Comparison of ENCODE assay signal across 12 cellular contexts in the genomic region with DNA sequence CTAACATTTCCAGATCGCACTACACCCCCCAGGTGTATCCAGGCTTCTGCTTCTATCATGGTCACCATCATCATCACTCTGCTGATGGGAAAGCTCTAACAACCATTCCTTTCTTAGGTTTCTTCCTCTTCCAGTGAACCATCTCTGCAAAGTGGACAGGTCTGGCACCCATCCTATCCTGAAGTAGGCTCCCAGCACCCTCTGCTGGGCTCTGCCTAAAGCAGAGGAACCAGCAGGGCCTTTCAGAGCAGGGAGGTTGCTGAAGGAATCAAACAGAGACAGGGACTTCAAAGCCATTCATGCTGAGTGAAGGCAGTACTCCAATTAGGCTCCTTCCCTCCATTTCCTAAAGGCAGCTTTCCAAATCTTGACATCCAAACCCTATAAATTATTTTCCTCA. TPM values are rescaled to one million over a fixed set of nuclear protein-coding genes. Genes with fewer than 3 reads are reported as not detected.
DNase-seq lines count a peak whose midpoint lies in the region; ATAC-seq, FAIRE-seq and TF ChIP-seq lines count a peak whose summit lies in the region.
"Had no signal": no experiment of that assay in that cellular context is flagged by ENCODE, and none has a peak within 500 bp of the region (broad histone marks: within the 10 kb centered on the region; RNA-seq: fewer than 3 reads in every experiment).

No MANE protein-coding gene starts in this region.

- H3K9me1 ChIP-seq in K562 (ENCODE audit: control insufficient read depth, insufficient read depth, low read length) = no peaks in the 10 kb centered on the region

- POLR2A ChIA-PET in K562 (lab: Yijun Ruan, JAX) = no interaction called here
- POLR2A ChIA-PET in CD8-positive, alpha-beta memory T cell (lab: Charles Lee) = no interaction called here
- POLR2A ChIA-PET in CD4-positive, alpha-beta memory T cell (lab: Charles Lee; ENCODE audit: partially characterized antibody) = no interaction called here

- DNase-seq in NCI-H82 (lab: John Stamatoyannopoulos, UW) (peak; percentile 61), NCI-H82 treated with DMSO at 0.1 percent for 48 hours (lab: John Stamatoyannopoulos, UW; ENCODE audit: unreplicated experiment) (no peak), NCI-H146 (lab: John Stamatoyannopoulos, UW) (peak; percentile 36), K562 (ENCODE audit: extremely low read depth in 1 of 4, low spot score in 3 of 4) (peak in 2 of 4 experiments; percentile 24 to 43), transverse colon (peak; percentile 66), esophagus squamous epithelium (lab: John Stamatoyannopoulos, UW) (no peak)
- DNase-seq in CD8-positive, alpha-beta memory T cell = no peak
- no peak for DNase-seq in CD4-positive, alpha-beta memory T cell
- DNase-seq: body of pancreas, NCI-H1436 had no signal

- peaks cover 8 to 28% of the 10 kb centered on the region in 2 donors for H3K27me3 Mint-ChIP-seq in CD8-positive, alpha-beta memory T cell
- peaks cover 9 to 19% of the 10 kb centered on the region in 2 donors for H3K27me3 Mint-ChIP-seq in CD4-positive, alpha-beta memory T cell

- no peak overlapping the region for H3K4me3 Mint-ChIP-seq in CD8-positive, alpha-beta memory T cell
- no peak overlapping the region for H3K4me3 Mint-ChIP-seq in CD4-positive, alpha-beta memory T cell

- no peaks in the 10 kb centered on the region for H3K9me3 Mint-ChIP-seq in CD8-positive, alpha-beta memory T cell
- H3K9me3 Mint-ChIP-seq in CD4-positive, alpha-beta memory T cell = no peaks in the 10 kb centered on the region

- no peaks in the 10 kb centered on the region for H3K36me3 ChIP-seq in K562 (ENCODE audit: control insufficient read depth, insufficient read depth, low read length)
- H3K36me3 ChIP-seq in transverse colon = no peaks in the 10 kb centered on the region
- H3K36me3 ChIP-seq in CD8-positive, alpha-beta memory T cell (ENCODE audit: insufficient read depth, low read length) = no peaks in the 10 kb centered on the region
- no peaks in the 10 kb centered on the region for H3K36me3 ChIP-seq in esophagus squamous epithelium
- H3K36me3 ChIP-seq in CD4-positive, alpha-beta memory T cell (ENCODE audit: insufficient read depth, low read length) = no peaks in the 10 kb centered on the region
- H3K36me3 ChIP-seq: vagina had no signal

- H3K9ac ChIP-seq in K562 (ENCODE audit: insufficient read depth in 1 of 2, low read depth in 2 of 2, low read length in 2 of 2) = no peak overlapping the region

- no TSS peak for BruUV-seq in K562 (replicated peaks; lab: Mats Ljungman, UMichigan)

- peak; percentile 56 for FAIRE-seq in K562 (lab: Jason Lieb, UNC)

- peak; percentile 84 for ATAC-seq in K562
- ATAC-seq: body of pancreas had no signal

- 25% methylated on average over 1 of the region's 1 CpG for WGBS in K562 (ENCODE audit: insufficient coverage, low coverage, missing lambda C conversion rate)
- WGBS in transverse colon (ENCODE audit: low coverage in 1 of 2), 2 donors = 93 to 100% methylated on average over 1 of the region's 1 CpG
- 81 to 88% methylated on average over 1 of the region's 1 CpG for WGBS in esophagus squamous epithelium, 2 donors

- no peaks in the 10 kb centered on the region for H3K4me1 Mint-ChIP-seq in CD8-positive, alpha-beta memory T cell
- peaks cover 0 to 1% (median 0%) of the 10 kb centered on the region in 4 donors for H3K4me1 Mint-ChIP-seq in CD4-positive, alpha-beta memory T cell
- H3K4me1 Mint-ChIP-seq: CD14-positive monocyte had no signal

- no peaks in the 10 kb centered on the region for H3K79me2 ChIP-seq in K562 (ENCODE audit: control insufficient read depth, insufficient read depth, low read length)

- no peaks in the 10 kb centered on the region for H3K9me3 ChIP-seq in K562 (replicated peaks; ENCODE audit: control insufficient read depth, insufficient read depth, low read depth, low read length)
- no peaks in the 10 kb centered on the region for H3K9me3 ChIP-seq in transverse colon
- H3K9me3 ChIP-seq in CD8-positive, alpha-beta memory T cell (ENCODE audit: low read length) = no peaks in the 10 kb centered on the region
- no peaks in the 10 kb centered on the region for H3K9me3 ChIP-seq in esophagus squamous epithelium
- no peaks in the 10 kb centered on the region for H3K9me3 ChIP-seq in CD4-positive, alpha-beta memory T cell (ENCODE audit: control insufficient read depth in 1 of 2, low read length in 2 of 2)
- H3K9me3 ChIP-seq: body of pancreas, vagina had no signal

- peak; percentile 54 to 61 (median 58) for TF ChIP-seq CTCF in K562 (IDR thresholded peaks at IDR 0.05 in 2 of 3, conservative IDR thresholded peaks at IDR 0.05 in 1 of 3; ENCODE audit: insufficient read depth in 2 of 3, low read depth in 1 of 3, low read length in 3 of 3)
- TF ChIP-seq CTCF in transverse colon (IDR thresholded peaks at IDR 0.05) = peak in 3 of 5 experiments; percentile 23 to 35 (median 25)
- TF ChIP-seq CTCF in esophagus squamous epithelium (IDR thresholded peaks at IDR 0.05) = no peak

- in situ Hi-C loops in K562 (cut with MboI) = loop anchor here (25.0 kb wide), 1 partner anchor 1173 kb away; no protein-coding TSS in a partner anchor
- in situ Hi-C loops in transverse colon (cut with MboI; ENCODE audit: low pct_ligation_motif_present in 1 of 4, low pct_unique_long_range_greater_than_20kb in 1 of 4, low sequenced_read_pairs in 3 of 4) = loop anchor here in 3 of 4 donors (25.0 kb wide), 2 partner anchors 252 to 1173 kb away; no protein-coding TSS in a partner anchor

- CTCF ChIA-PET in K562 (lab: Yijun Ruan, JAX; ENCODE audit: low intra/inter-chr PET ratio) = interaction anchor here (0.6 kb wide), 1 partner anchor 12 kb away, joined by 3 read pairs; no protein-coding TSS in a partner anchor
- CTCF ChIA-PET in CD8-positive, alpha-beta memory T cell (lab: Charles Lee) = no interaction called here
- CTCF ChIA-PET in CD4-positive, alpha-beta memory T cell (lab: Charles Lee; ENCODE audit: partially characterized antibody) = interaction anchor here (1.2 to 6.0 kb wide), 3 partner anchors 8 to 1170 kb away, joined by 3 to 105 read pairs (median 5); no protein-coding TSS in a partner anchor

- no peak overlapping the region for H2AFZ ChIP-seq in K562 (ENCODE audit: low read depth, low read length)

- H3K36me3 Mint-ChIP-seq in CD8-positive, alpha-beta memory T cell = no peaks in the 10 kb centered on the region
- no peaks in the 10 kb centered on the region for H3K36me3 Mint-ChIP-seq in CD4-positive, alpha-beta memory T cell
- H3K36me3 Mint-ChIP-seq: CD14-positive monocyte had no signal

- H3K4me1 ChIP-seq in K562 (replicated peaks in 1 of 2; ENCODE audit: control insufficient read depth in 2 of 2, insufficient read depth in 2 of 2, low read length in 2 of 2) = no peaks in the 10 kb centered on the region
- H3K4me1 ChIP-seq in transverse colon = peaks cover 0 to 3% (median 0%) of the 10 kb centered on the region in 4 donors
- H3K4me1 ChIP-seq in CD8-positive, alpha-beta memory T cell (ENCODE audit: insufficient read depth, low read length) = no peaks in the 10 kb centered on the region
- no peaks in the 10 kb centered on the region for H3K4me1 ChIP-seq in esophagus squamous epithelium
- H3K4me1 ChIP-seq in CD4-positive, alpha-beta memory T cell (ENCODE audit: insufficient read depth, low read length) = no peaks in the 10 kb centered on the region
- H3K4me1 ChIP-seq: body of pancreas, vagina had no signal

- H3K27ac ChIP-seq in K562 (ENCODE audit: extremely low read depth, low read depth, low read length) = no peak overlapping the region
- H3K27ac ChIP-seq in transverse colon = no peak overlapping the region
- no peak overlapping the region for H3K27ac ChIP-seq in CD8-positive, alpha-beta memory T cell (ENCODE audit: low read depth, low read length)
- H3K27ac ChIP-seq in esophagus squamous epithelium = no peak overlapping the region
- H3K27ac ChIP-seq in CD4-positive, alpha-beta memory T cell (ENCODE audit: low read depth, low read length) = no peak overlapping the region
- H3K27ac ChIP-seq: body of pancreas, vagina had no signal

- no peak overlapping the region for H3K4me2 ChIP-seq in K562 (ENCODE audit: insufficient read depth, low read length)

- no peak for TF ChIP-seq EP300 in K562 (IDR thresholded peaks at IDR 0.05; ENCODE audit: low read length)
- no peak for TF ChIP-seq EP300 in transverse colon (IDR thresholded peaks at IDR 0.05; ENCODE audit: low read depth)

- no peaks in the 10 kb centered on the region for H3K27me3 ChIP-seq in K562 (ENCODE audit: control insufficient read depth in 2 of 2, insufficient read depth in 2 of 2, low read length in 2 of 2)
- H3K27me3 ChIP-seq in transverse colon = peaks cover 4% of the 10 kb centered on the region
- no peaks in the 10 kb centered on the region for H3K27me3 ChIP-seq in CD8-positive, alpha-beta memory T cell (ENCODE audit: insufficient read depth, low read length, poor library complexity, severe bottlenecking)
- H3K27me3 ChIP-seq in esophagus squamous epithelium = peaks cover 0 to 27% (median 0%) of the 10 kb centered on the region in 4 donors
- no peaks in the 10 kb centered on the region for H3K27me3 ChIP-seq in CD4-positive, alpha-beta memory T cell (ENCODE audit: insufficient read depth, low read length)
- H3K27me3 ChIP-seq: body of pancreas, vagina had no signal

- H3K27ac Mint-ChIP-seq in CD8-positive, alpha-beta memory T cell = no peak overlapping the region
- H3K27ac Mint-ChIP-seq in CD4-positive, alpha-beta memory T cell = no peak overlapping the region
- H3K27ac Mint-ChIP-seq: CD14-positive monocyte had no signal

- intact Hi-C loops in K562 (cut with micrococcal nuclease) = loop anchor here (2.0 to 10.0 kb wide), 4 partner anchors 150 to 1110 kb away; no protein-coding TSS in a partner anchor
- intact Hi-C loops in transverse colon (cut with DNase I; ENCODE audit: low total_unique reads) = no loop called here
- intact Hi-C loops in esophagus squamous epithelium (cut with DNase I) = no loop called here
- intact Hi-C loops in CD4-positive, alpha-beta memory T cell (cut with micrococcal nuclease) = no loop called here

- H3K4me3 ChIP-seq in K562 (no peak overlapping the region), transverse colon (no peak overlapping the region), esophagus squamous epithelium (no peak overlapping the region)
- no peak overlapping the region for H3K4me3 ChIP-seq in CD8-positive, alpha-beta memory T cell (ENCODE audit: low read length)
- no peak overlapping the region for H3K4me3 ChIP-seq in CD4-positive, alpha-beta memory T cell (ENCODE audit: low read length in 2 of 2)
- H3K4me3 ChIP-seq: body of pancreas, vagina had no signal

- TF ChIP-seq POLR2A in K562 (conservative IDR thresholded peaks at IDR 0.05) = no peak
- no peak for TF ChIP-seq POLR2A in transverse colon (IDR thresholded peaks at IDR 0.05)
- no peak for TF ChIP-seq POLR2A in esophagus squamous epithelium (IDR thresholded peaks at IDR 0.05)

- TF ChIP-seq RAD21 in K562 (CRISPR knock-in tag; conservative IDR thresholded peaks at IDR 0.05 in 1 of 2, IDR thresholded peaks at IDR 0.05 in 1 of 2) = peak; percentile 41 to 67; a peak in 3 of 4 replicates

- no peaks in the 10 kb centered on the region for H4K20me1 ChIP-seq in K562 (replicated peaks; ENCODE audit: control insufficient read depth, insufficient read depth, low read length)

RNA-seq across cellular contexts. Expression of gene SATB2, which starts 27.2 kb away (rescaled TPM):
- total RNA-seq in K562 (2011; cell fraction: chromatin; rRNA removed; ENCODE audit: low replicate concordance) = 43.7 and 91.0 TPM in 2 replicates
- 18.8 and 27.8 TPM in 2 replicates for total RNA-seq in K562 (2011; cell fraction: nucleolus; rRNA removed)
- 47.1 and 82.4 TPM in 2 replicates for total RNA-seq in K562 (2011; cell fraction: nucleoplasm; rRNA removed)
- total RNA-seq in K562 (2014; rRNA removed) = 15.1 and 21.1 TPM in 2 replicates
- 17.1 and 18.8 TPM in 2 replicates for total RNA-seq in K562 (2014; rRNA removed; fragmentation: Illumina TruSeq; extraction: Trizol)
- total RNA-seq in K562 (2015; rRNA removed; fragmentation: Illumina TruSeq; extraction: Trizol) = 18.6 and 19.5 TPM in 2 replicates
- 34.0 and 34.3 TPM in 2 replicates for total RNA-seq in K562 (2021)
- polyA plus RNA-seq in K562 (2011; rRNA removed) = 8.7 and 9.9 TPM in 2 replicates
- 5.8 and 9.5 TPM in 2 replicates for polyA plus RNA-seq in K562 (2011; cell fraction: cytosol; rRNA removed)
- 15.7 and 22.4 TPM in 2 replicates for polyA plus RNA-seq in K562 (2011; cell fraction: nucleus; rRNA removed)
- polyA plus RNA-seq in K562 (2012) = 9.2 and 12.2 TPM in 2 replicates
- 21.1 and 21.8 TPM in 2 replicates for polyA plus RNA-seq in K562 (2014; fragmentation: Illumina TruSeq; extraction: Trizol)
- polyA plus RNA-seq in K562 (2014; fragmentation: Nextera tagmentation; extraction: Ambion mirVana) = 10 to 100 TPM in 1 of 2 experiments, 1 to 10 TPM in 1; 4.5 to 10.0 TPM
- polyA plus RNA-seq in K562 (2014; rRNA removed) = 12.8 and 14.4 TPM in 2 replicates
- polyA minus RNA-seq in K562 (2011; rRNA and poly(A)+ RNA removed) = 37.3 and 38.8 TPM in 2 replicates
- polyA minus RNA-seq in K562 (2011; cell fraction: cytosol; rRNA and poly(A)+ RNA removed) = 19.0 and 20.9 TPM in 2 replicates
- polyA minus RNA-seq in K562 (2011; cell fraction: nucleus; rRNA and poly(A)+ RNA removed) = 45.2 and 51.2 TPM in 2 replicates
- total RNA-seq in transverse colon = 100 to 1,000 TPM; 289 to 316 (median 293) TPM
- total RNA-seq in CD8-positive, alpha-beta memory T cell = under 1 TPM; 0.09 to 0.13 TPM
- not detected for polyA plus RNA-seq in CD8-positive, alpha-beta memory T cell
- total RNA-seq in esophagus squamous epithelium = 1 to 10 TPM in 1 of 4 donors, under 1 TPM in 3; 0.87 to 1.1 (median 0.92) TPM
- under 1 TPM in 1 of 2 experiments, not detected in 1; 0.06 TPM for total RNA-seq in CD4-positive, alpha-beta memory T cell
- not detected for polyA plus RNA-seq in CD4-positive, alpha-beta memory T cell

Comparison
In these comparisons a context has a peak if more than half of its experiments do, and no peak if none do; other contexts are left out.
1. DNase-seq: peak in NCI-H82 (single experiment), NCI-H146 (single experiment) and transverse colon (single experiment); none in NCI-H82 treated with DMSO at 0.1 percent for 48 hours (single experiment), CD8-positive, alpha-beta memory T cell (0 of 5), esophagus squamous epithelium (single experiment) and CD4-positive, alpha-beta memory T cell (0 of 5).
2. CTCF ChIP-seq: peak in K562 (3 of 3) and transverse colon (3 of 5); none in esophagus squamous epithelium (0 of 6).